8 cellular contexts compared by ENCODE assay signal in the genomic region with DNA sequence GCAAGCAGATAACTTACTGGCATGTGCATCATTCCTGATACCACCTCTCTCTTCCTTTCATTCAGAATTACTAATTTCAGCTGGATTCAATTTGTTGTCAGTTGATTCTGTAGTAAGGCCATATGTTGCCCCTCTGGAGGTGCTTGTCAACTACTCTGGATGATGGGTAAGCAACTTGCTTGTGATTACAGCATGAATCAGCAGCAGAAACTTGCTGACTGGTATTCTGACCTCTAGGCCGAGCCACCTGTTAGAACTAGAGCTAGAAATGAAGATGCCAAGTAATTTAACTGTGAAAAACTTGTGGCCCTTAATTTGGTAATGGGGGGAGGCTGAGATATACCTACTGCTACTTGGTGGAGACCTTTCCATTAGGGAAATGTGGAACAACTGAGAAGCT. TPM values are rescaled to one million over a fixed set of nuclear protein-coding genes. Genes with fewer than 3 reads are reported as not detected.
DNase-seq lines count a peak whose midpoint lies in the region; ATAC-seq, FAIRE-seq and TF ChIP-seq lines count a peak whose summit lies in the region.

No MANE protein-coding gene starts in this region.

- TF ChIP-seq POLR2A in GM12891 (IDR thresholded peaks at IDR 0.05; ENCODE audit: low read depth, low read length), result no peak

- H3K27me3 Mint-ChIP-seq in activated CD4-positive, alpha-beta T cell treated with anti-CD3 and anti-CD28 coated beads for 36 hours, result no peaks in the 10 kb centered on the region
- no peaks in the 10 kb centered on the region for H3K27me3 Mint-ChIP-seq in activated T-helper 17 cell treated with anti-CD3 and anti-CD28 coated beads, Interleukin-2, amount 50 U/mL, for 72 hours

- peak; percentile 36 for ATAC-seq in activated CD4-positive, alpha-beta T cell treated with anti-CD3 and anti-CD28 coated beads for 36 hours
- peak; percentile 66 for ATAC-seq in activated T-helper 17 cell treated with anti-CD3 and anti-CD28 coated beads, Interleukin-2, amount 50 U/mL, for 72 hours (replicated peaks)
- ATAC-seq in stimulated activated effector memory CD8-positive, alpha-beta T cell treated with anti-CD3 and anti-CD28 coated beads, Interleukin-12 subunit alpha, Interleukin-12 subunit beta, amount 100 ng/mL, for 72 hours, result peak; percentile 86
- no peak for ATAC-seq in HG03135 (IDR thresholded peaks at IDR 0.05; ENCODE audit: unreplicated experiment)

- H3K4me1 Mint-ChIP-seq in activated CD4-positive, alpha-beta T cell treated with anti-CD3 and anti-CD28 coated beads for 36 hours, result peaks cover 57% of the 10 kb centered on the region
- peaks cover 22% of the 10 kb centered on the region for H3K4me1 Mint-ChIP-seq in activated T-helper 17 cell treated with anti-CD3 and anti-CD28 coated beads, Interleukin-2, amount 50 U/mL, for 72 hours
- H3K4me1 Mint-ChIP-seq in stimulated activated effector memory CD8-positive, alpha-beta T cell treated with anti-CD3 and anti-CD28 coated beads, Interleukin-12 subunit alpha, Interleukin-12 subunit beta, amount 100 ng/mL, for 72 hours, result peaks cover 55% of the 10 kb centered on the region

- peaks cover 51% of the 10 kb centered on the region for H3K36me3 Mint-ChIP-seq in activated CD4-positive, alpha-beta T cell treated with anti-CD3 and anti-CD28 coated beads for 36 hours (ENCODE audit: low read depth)
- peaks cover 100% of the 10 kb centered on the region for H3K36me3 Mint-ChIP-seq in activated T-helper 17 cell treated with anti-CD3 and anti-CD28 coated beads, Interleukin-2, amount 50 U/mL, for 72 hours (ENCODE audit: low read depth)
- H3K36me3 Mint-ChIP-seq in stimulated activated effector memory CD8-positive, alpha-beta T cell treated with anti-CD3 and anti-CD28 coated beads, Interleukin-12 subunit alpha, Interleukin-12 subunit beta, amount 100 ng/mL, for 72 hours, result peaks cover 35% of the 10 kb centered on the region

- H3K4me3 ChIP-seq in foreskin fibroblast (ENCODE audit: low read depth in 1 of 2, low read length in 2 of 2), result no peak overlapping the region

- peak overlapping the region; percentile 89 for H3K27ac Mint-ChIP-seq in activated CD4-positive, alpha-beta T cell treated with anti-CD3 and anti-CD28 coated beads for 36 hours
- peak overlapping the region; percentile 98 for H3K27ac Mint-ChIP-seq in activated T-helper 17 cell treated with anti-CD3 and anti-CD28 coated beads, Interleukin-2, amount 50 U/mL, for 72 hours
- peak overlapping the region; percentile 98 for H3K27ac Mint-ChIP-seq in stimulated activated effector memory CD8-positive, alpha-beta T cell treated with anti-CD3 and anti-CD28 coated beads, Interleukin-12 subunit alpha, Interleukin-12 subunit beta, amount 100 ng/mL, for 72 hours

- H3K4me3 Mint-ChIP-seq in activated CD4-positive, alpha-beta T cell treated with anti-CD3 and anti-CD28 coated beads for 36 hours, result peak overlapping the region; percentile 87
- peak overlapping the region; percentile 91 for H3K4me3 Mint-ChIP-seq in activated T-helper 17 cell treated with anti-CD3 and anti-CD28 coated beads, Interleukin-2, amount 50 U/mL, for 72 hours
- H3K4me3 Mint-ChIP-seq in stimulated activated effector memory CD8-positive, alpha-beta T cell treated with anti-CD3 and anti-CD28 coated beads, Interleukin-12 subunit alpha, Interleukin-12 subunit beta, amount 100 ng/mL, for 72 hours, result peak overlapping the region; percentile 88

- peak; percentile 43 for DNase-seq in activated CD4-positive, alpha-beta T cell treated with anti-CD3 and anti-CD28 coated beads for 36 hours
- DNase-seq in activated CD4-positive, alpha-beta T cell treated with anti-CD3 and anti-CD28 coated beads, Interleukin-2, amount 50 U/mL, for 1 hour, result no peak
- DNase-seq in foreskin fibroblast, result peak; percentile 63 to 84
- peak in 1 of 2 donors; percentile 55 for DNase-seq in stimulated activated effector memory CD8-positive, alpha-beta T cell treated with anti-CD3 and anti-CD28 coated beads, Interleukin-12 subunit alpha, Interleukin-12 subunit beta, amount 100 ng/mL, for 72 hours (ENCODE audit: low spot score in 2 of 2)
- no peak for DNase-seq in NOMO-1 treated with DMSO at 0.1 percent for 48 hours (lab: John Stamatoyannopoulos, UW; ENCODE audit: unreplicated experiment)
- no peak for DNase-seq in GM12891 (ENCODE audit: insufficient read length, low spot score)

- intact Hi-C loops in activated CD4-positive, alpha-beta T cell treated with anti-CD3 and anti-CD28 coated beads for 36 hours (cut with DNase I, micrococcal nuclease), result no loop called here

- CTCF ChIA-PET in activated CD4-positive, alpha-beta T cell treated with anti-CD3 and anti-CD28 coated beads for 36 hours (lab: Charles Lee), result interaction anchor here (1.0 to 1.5 kb wide), 4 partner anchors 10 to 247 kb away, joined by 3 to 6 read pairs (median 4); a partner anchor contains a TSS

- POLR2A ChIA-PET in activated CD4-positive, alpha-beta T cell treated with anti-CD3 and anti-CD28 coated beads for 36 hours (lab: Charles Lee), result interaction anchor here (0.5 to 1.3 kb wide), 4 partner anchors 17 to 248 kb away, joined by 3 to 11 read pairs (median 3); a partner anchor contains a TSS

- no peaks in the 10 kb centered on the region for H3K9me3 Mint-ChIP-seq in activated CD4-positive, alpha-beta T cell treated with anti-CD3 and anti-CD28 coated beads for 36 hours (ENCODE audit: low read depth)
- no peaks in the 10 kb centered on the region for H3K9me3 Mint-ChIP-seq in activated T-helper 17 cell treated with anti-CD3 and anti-CD28 coated beads, Interleukin-2, amount 50 U/mL, for 72 hours
- H3K9me3 Mint-ChIP-seq in stimulated activated effector memory CD8-positive, alpha-beta T cell treated with anti-CD3 and anti-CD28 coated beads, Interleukin-12 subunit alpha, Interleukin-12 subunit beta, amount 100 ng/mL, for 72 hours, result no peaks in the 10 kb centered on the region

- no peak for TF ChIP-seq CTCF in foreskin fibroblast (IDR thresholded peaks at IDR 0.05; ENCODE audit: low read depth, low read length)

- no peak for FAIRE-seq in GM12891 (lab: Jason Lieb, UNC)

TF ChIP-seq in GM12891, 5 proteins besides CTCF, POLR2A, EP300 and RAD21:
- TF ChIP-seq POU2F2 (IDR thresholded peaks at IDR 0.05; ENCODE audit: low read depth, low read length), result no peak
- TF ChIP-seq TAF1 (IDR thresholded peaks at IDR 0.05; ENCODE audit: low read depth, low read length), result no peak
- TF ChIP-seq PAX5 (IDR thresholded peaks at IDR 0.05; ENCODE audit: insufficient read depth, low read length, severe bottlenecking), result no peak
- TF ChIP-seq POLR2AphosphoS5 (IDR thresholded peaks at IDR 0.05; ENCODE audit: low read depth, low read length), result no peak
- TF ChIP-seq SPI1 (IDR thresholded peaks at IDR 0.05; ENCODE audit: low read depth, low read length), result no peak

RNA-seq across cellular contexts. Expression of a gene that starts 5.1 kb away (rescaled TPM):
- 100 to 1,000 TPM; 177 to 184 TPM for total RNA-seq in activated CD4-positive, alpha-beta T cell treated with anti-CD3 and anti-CD28 coated beads for 36 hours
- total RNA-seq in activated T-helper 17 cell treated with anti-CD3 and anti-CD28 coated beads, Interleukin-2, amount 50 U/mL, for 72 hours, result 100 to 1,000 TPM; 182 to 212 TPM
- 75.8 TPM for polyA plus RNA-seq in GM12891 (2012; ENCODE audit: low read depth, missing spikeins)

RNA-seq across cellular contexts. Expression of a gene that starts 10.3 kb away (rescaled TPM):
- 10 to 100 TPM; 31.3 to 32.6 TPM for total RNA-seq in activated CD4-positive, alpha-beta T cell treated with anti-CD3 and anti-CD28 coated beads for 36 hours
- total RNA-seq in activated T-helper 17 cell treated with anti-CD3 and anti-CD28 coated beads, Interleukin-2, amount 50 U/mL, for 72 hours, result 10 to 100 TPM; 17.2 to 21.8 TPM
- 39.8 TPM for polyA plus RNA-seq in GM12891 (2012; ENCODE audit: low read depth, missing spikeins)

RNA-seq across cellular contexts. Expression of a gene that starts 41.9 kb away (rescaled TPM):
- total RNA-seq in activated CD4-positive, alpha-beta T cell treated with anti-CD3 and anti-CD28 coated beads for 36 hours, result 10 to 100 TPM; 44.8 to 52.6 TPM
- total RNA-seq in activated T-helper 17 cell treated with anti-CD3 and anti-CD28 coated beads, Interleukin-2, amount 50 U/mL, for 72 hours, result 10 to 100 TPM; 29.9 to 41.5 TPM
- 63.3 TPM for polyA plus RNA-seq in GM12891 (2012; ENCODE audit: low read depth, missing spikeins)

RNA-seq across cellular contexts. Expression of a gene that starts 43.4 kb away (rescaled TPM):
- total RNA-seq in activated CD4-positive, alpha-beta T cell treated with anti-CD3 and anti-CD28 coated beads for 36 hours, result 100 to 1,000 TPM; 166 to 169 TPM
- total RNA-seq in activated T-helper 17 cell treated with anti-CD3 and anti-CD28 coated beads, Interleukin-2, amount 50 U/mL, for 72 hours, result 100 to 1,000 TPM in 1 of 2 donors, 10 to 100 TPM in 1; 69.2 to 197 TPM
- 288 TPM for polyA plus RNA-seq in GM12891 (2012; ENCODE audit: low read depth, missing spikeins)

Comparison
In these comparisons a context has a peak if more than half of its experiments do, and no peak if none do; other contexts are left out.
1. DNase-seq: peak in activated CD4-positive, alpha-beta T cell treated with anti-CD3 and anti-CD28 coated beads for 36 hours (single experiment) and foreskin fibroblast (2 of 2); none in activated CD4-positive, alpha-beta T cell treated with anti-CD3 and anti-CD28 coated beads, Interleukin-2, amount 50 U/mL, for 1 hour (single experiment), NOMO-1 treated with DMSO at 0.1 percent for 48 hours (single experiment) and GM12891 (single experiment).
2. Peak in every context shown above with its lines, with median percentiles within 50 percentile points of each other: H3K27ac Mint-ChIP-seq and H3K4me3 Mint-ChIP-seq.